ENCODE assay signal across 8 cellular contexts in genomic region chr9:34049630-34050384, GRCh38. TPM values are rescaled to one million over a fixed set of nuclear protein-coding genes. Genes with fewer than 3 reads are reported as not detected.
DNase-seq lines count a peak whose midpoint lies in the region; ATAC-seq, FAIRE-seq and TF ChIP-seq lines count a peak whose summit lies in the region.

No MANE protein-coding gene starts in this region.

- H3K27me3 Mint-ChIP-seq in CD4-positive, alpha-beta T cell, result no peaks in the 10 kb centered on the region
- no peaks in the 10 kb centered on the region for H3K27me3 Mint-ChIP-seq in MCF 10A (ENCODE audit: insufficient read depth, unreplicated experiment)

- no peak for DNase-seq in CD4-positive, alpha-beta T cell
- DNase-seq in NCI-H187 (lab: John Stamatoyannopoulos, UW) (peak; percentile 11 to 39), MCF 10A (ENCODE audit: unreplicated experiment) (peak; percentile 3), mesenteric fat pad (ENCODE audit: low spot score) (peak; percentile 53), NOMO-1 treated with DMSO at 0.1 percent for 48 hours (lab: John Stamatoyannopoulos, UW; ENCODE audit: unreplicated experiment) (no peak), GM12891 (ENCODE audit: insufficient read length, low spot score) (no peak)

- intact Hi-C loops in CD4-positive, alpha-beta T cell (cut with DNase I, micrococcal nuclease), result loop anchor here (2.0 to 10.0 kb wide), 9 partner anchors 77 to 585 kb away; partner anchors contain the start of genes UBAP1 (in 2 of the 2), UBE2R2 (in 2 of the 2), DCAF12 (in 1 of the 2) and DNAI1 (in 1 of the 2)
- intact Hi-C loops in MCF 10A (cut with micrococcal nuclease), result no loop called here

- H3K9me3 Mint-ChIP-seq in CD4-positive, alpha-beta T cell, result no peaks in the 10 kb centered on the region
- no peaks in the 10 kb centered on the region for H3K9me3 Mint-ChIP-seq in MCF 10A (ENCODE audit: unreplicated experiment)

- H3K27ac ChIP-seq in CD4-positive, alpha-beta T cell (ENCODE audit: low read depth, low read length), result peak overlapping the region; percentile 83

- POLR2A ChIA-PET in CD4-positive, alpha-beta T cell (lab: Charles Lee), result interaction anchor here (1.0 to 2.6 kb wide), 5 partner anchors 11 to 759 kb away, joined by 3 to 17 read pairs (median 4); partner anchors contain the start of genes NFX1 and UBAP1
- POLR2A ChIA-PET in MCF 10A (lab: Yijun Ruan, JAX), result interaction anchor here (0.6 to 4.6 kb wide), 9 partner anchors 9 to 327 kb away, joined by 3 to 105 read pairs (median 4); partner anchors contain the start of genes MYORG and UBAP1

- no peak for TF ChIP-seq POLR2A in GM12891 (IDR thresholded peaks at IDR 0.05; ENCODE audit: low read depth, low read length)

- TSS peak; percentile 88 for BruUV-seq in MCF 10A (replicated peaks; lab: Mats Ljungman, UMichigan)

- no peaks in the 10 kb centered on the region for H3K27me3 ChIP-seq in CD4-positive, alpha-beta T cell (ENCODE audit: control insufficient read depth, insufficient read depth, low read length)

- TF ChIP-seq CTCF in CD4-positive, alpha-beta T cell (IDR thresholded peaks at IDR 0.05), result no peak
- TF ChIP-seq CTCF in MCF 10A (IDR thresholded peaks at IDR 0.05; ENCODE audit: unreplicated experiment), result no peak

- H3K27ac Mint-ChIP-seq in CD4-positive, alpha-beta T cell, result peak overlapping the region; percentile 97
- peak overlapping the region; percentile 99 for H3K27ac Mint-ChIP-seq in MCF 10A (ENCODE audit: low read depth, unreplicated experiment)

- CTCF ChIA-PET in CD4-positive, alpha-beta T cell (lab: Charles Lee), result interaction anchor here (0.6 to 1.1 kb wide), 2 partner anchors 281 to 1498 kb away, joined by 3 read pairs; partner anchors contain the start of genes SMIM27 and TOPORS
- CTCF ChIA-PET in MCF 10A (lab: Yijun Ruan, JAX), result interaction anchor here (0.9 kb wide), 1 partner anchor 24 kb away, joined by 3 read pairs; no protein-coding TSS in a partner anchor

- FAIRE-seq in GM12891 (lab: Jason Lieb, UNC), result no peak

- peak overlapping the region; percentile 92 for H3K4me3 Mint-ChIP-seq in CD4-positive, alpha-beta T cell
- peak overlapping the region; percentile 89 for H3K4me3 Mint-ChIP-seq in MCF 10A (ENCODE audit: unreplicated experiment)

- H3K4me1 Mint-ChIP-seq in CD4-positive, alpha-beta T cell (ENCODE audit: low read depth), result peaks cover 34% of the 10 kb centered on the region
- H3K4me1 Mint-ChIP-seq in MCF 10A (ENCODE audit: insufficient read depth, unreplicated experiment), result peaks cover 20% of the 10 kb centered on the region

- no peak for ATAC-seq in CD4-positive, alpha-beta T cell (ENCODE audit: poor library complexity)
- ATAC-seq in HG03175 (IDR thresholded peaks at IDR 0.05; ENCODE audit: unreplicated experiment) (no peak), HG02759 (IDR thresholded peaks at IDR 0.05; ENCODE audit: unreplicated experiment) (no peak)

- peaks cover 15% of the 10 kb centered on the region for H3K36me3 Mint-ChIP-seq in CD4-positive, alpha-beta T cell (ENCODE audit: low read depth)
- H3K36me3 Mint-ChIP-seq in MCF 10A (ENCODE audit: insufficient read depth, unreplicated experiment), result no peaks in the 10 kb centered on the region

- no peaks in the 10 kb centered on the region for H3K9me3 ChIP-seq in CD4-positive, alpha-beta T cell (ENCODE audit: control insufficient read depth, low read length)

TF ChIP-seq in GM12891, 5 proteins besides CTCF, POLR2A, EP300 and RAD21:
- TF ChIP-seq PAX5 (IDR thresholded peaks at IDR 0.05; ENCODE audit: insufficient read depth, low read length, severe bottlenecking) (no peak), POLR2AphosphoS5 (IDR thresholded peaks at IDR 0.05; ENCODE audit: low read depth, low read length) (no peak), TAF1 (IDR thresholded peaks at IDR 0.05; ENCODE audit: low read depth, low read length) (no peak), POU2F2 (IDR thresholded peaks at IDR 0.05; ENCODE audit: low read depth, low read length) (no peak), SPI1 (IDR thresholded peaks at IDR 0.05; ENCODE audit: low read depth, low read length) (no peak)

RNA-seq across cellular contexts. Expression of gene UBAP2, which starts 1.1 kb away (rescaled TPM):
- 10 to 100 TPM; 24.7 to 26.5 TPM for total RNA-seq in CD4-positive, alpha-beta T cell
- 33.4 and 33.5 TPM in 2 replicates for total RNA-seq in MCF 10A (2022)
- total RNA-seq in mesenteric fat pad, result 27.0 TPM
- 22.3 TPM for polyA plus RNA-seq in GM12891 (2012; ENCODE audit: low read depth, missing spikeins)

Comparison
In these comparisons a context has a peak if more than half of its experiments do, and no peak if none do; other contexts are left out.
1. DNase-seq: peak in NCI-H187 (2 of 2), MCF 10A (single experiment) and mesenteric fat pad (single experiment); none in CD4-positive, alpha-beta T cell (0 of 10), NOMO-1 treated with DMSO at 0.1 percent for 48 hours (single experiment) and GM12891 (single experiment).